In genomic region chr1:23802809-23803342, GRCh38 we compare ENCODE assay signal across 7 cellular contexts. TPM values are rescaled to one million over a fixed set of nuclear protein-coding genes. Genes with fewer than 3 reads are reported as not detected.
DNase-seq lines count a peak whose midpoint lies in the region; ATAC-seq and TF ChIP-seq lines count a peak whose summit lies in the region.
"Not testable (repeated sequence)": the region's sequence is repeated elsewhere in the genome, so short reads cannot be mapped to it uniquely, and the experiment has no call there.

No MANE protein-coding gene starts in this region.

- not testable (repeated sequence) for ATAC-seq in CD4-positive, CD25-positive, alpha-beta regulatory T cell (ENCODE audit: low read depth in 2 of 2); activated B cell treated with CpG ODN at 0.5 μM for 24 hours (ENCODE audit: low read depth); naive B cell (ENCODE audit: low read depth in 2 of 2)

- POLR2A ChIA-PET in RWPE1 (lab: Yijun Ruan, JAX; ENCODE audit: low non-redundant PET) (interaction anchor here (0.6 to 0.7 kb wide), 2 partner anchors 20 to 40 kb away, joined by 3 read pairs; no protein-coding TSS in a partner anchor), activated B cell treated with CpG ODN at 0.5 μM for 24 hours (lab: Charles Lee) (interaction anchor here (0.6 to 1.6 kb wide), 3 partner anchors 15 to 177 kb away, joined by 3 to 5 read pairs (median 4); partner anchors contain the start of gene SRSF10)

- H3K4me1 Mint-ChIP-seq in CD4-positive, CD25-positive, alpha-beta regulatory T cell, result peaks cover 0 to 21% (median 9%) of the 10 kb centered on the region in 4 donors
- H3K4me1 Mint-ChIP-seq in activated B cell treated with CpG ODN at 0.5 μM for 24 hours (peaks cover 21% of the 10 kb centered on the region), naive B cell (peaks cover 12 to 33% (median 22%) of the 10 kb centered on the region in 3 donors), nephron progenitor cell (peaks cover 17% of the 10 kb centered on the region)
- not testable (repeated sequence) for H3K4me1 Mint-ChIP-seq in activated naive CD8-positive, alpha-beta T cell (ENCODE audit: low read depth)
- peaks cover 19% of the 10 kb centered on the region for H3K4me1 Mint-ChIP-seq in stimulated activated naive CD8-positive, alpha-beta T cell treated with anti-CD3 and anti-CD28 coated beads, Interleukin-15, Interleukin-2, amounts not matched to agents 100 ng/mL and 50 ng/mL, for 24 hours (ENCODE audit: low read depth)

- H3K36me3 Mint-ChIP-seq in CD4-positive, CD25-positive, alpha-beta regulatory T cell, result peaks cover 32% of the 10 kb centered on the region
- H3K36me3 Mint-ChIP-seq in activated B cell treated with CpG ODN at 0.5 μM for 24 hours (ENCODE audit: low read depth) (peaks cover 27% of the 10 kb centered on the region), naive B cell (peaks cover 4 to 16% of the 10 kb centered on the region in 2 donors), nephron progenitor cell (ENCODE audit: low read depth) (peaks cover 26% of the 10 kb centered on the region)
- not testable (repeated sequence) for H3K36me3 Mint-ChIP-seq in activated naive CD8-positive, alpha-beta T cell; stimulated activated naive CD8-positive, alpha-beta T cell treated with anti-CD3 and anti-CD28 coated beads, Interleukin-15, Interleukin-2, amounts not matched to agents 100 ng/mL and 50 ng/mL, for 24 hours (ENCODE audit: low read depth)

- CTCF ChIA-PET in RWPE1 (lab: Yijun Ruan, JAX), result interaction anchor here (0.6 to 2.3 kb wide), 2 partner anchors 8 to 23 kb away, joined by 3 to 13 read pairs; partner anchors contain the start of gene HMGCL
- CTCF ChIA-PET in activated B cell treated with CpG ODN at 0.5 μM for 24 hours (lab: Charles Lee), result interaction anchor here (0.6 to 2.6 kb wide), 3 partner anchors 8 to 141 kb away, joined by 3 to 21 read pairs (median 3); no protein-coding TSS in a partner anchor

- H3K27ac ChIP-seq in CD4-positive, CD25-positive, alpha-beta regulatory T cell (ENCODE audit: insufficient read depth, low read length, poor library complexity, severe bottlenecking), result not testable (repeated sequence)
- H3K27ac ChIP-seq in RWPE1, result peak overlapping the region; percentile 98

- not testable (repeated sequence) for H3K4me3 ChIP-seq in CD4-positive, CD25-positive, alpha-beta regulatory T cell (ENCODE audit: low read depth, low read length)

- not testable (repeated sequence) for H3K36me3 ChIP-seq in CD4-positive, CD25-positive, alpha-beta regulatory T cell (ENCODE audit: control insufficient read depth, insufficient read depth, low read length)

- not testable (repeated sequence) for DNase-seq in CD4-positive, CD25-positive, alpha-beta regulatory T cell; RWPE1 (ENCODE audit: low spot score); activated B cell treated with CpG ODN at 0.5 μM for 24 hours; naive B cell; nephron progenitor cell

- peak overlapping the region in 3 of 4 donors; percentile 91 to 98 (median 91) for H3K4me3 Mint-ChIP-seq in CD4-positive, CD25-positive, alpha-beta regulatory T cell
- not testable (repeated sequence) for H3K4me3 Mint-ChIP-seq in activated B cell treated with CpG ODN at 0.5 μM for 24 hours
- H3K4me3 Mint-ChIP-seq in activated naive CD8-positive, alpha-beta T cell, result peak overlapping the region; percentile 98
- peak overlapping the region in 5 of 8 donors; percentile 24 to 84 (median 49) for H3K4me3 Mint-ChIP-seq in naive B cell
- peak overlapping the region; percentile 49 for H3K4me3 Mint-ChIP-seq in nephron progenitor cell
- H3K4me3 Mint-ChIP-seq in stimulated activated naive CD8-positive, alpha-beta T cell treated with anti-CD3 and anti-CD28 coated beads, Interleukin-15, Interleukin-2, amounts not matched to agents 100 ng/mL and 50 ng/mL, for 24 hours, result peak overlapping the region; percentile 2

- H3K27me3 ChIP-seq in CD4-positive, CD25-positive, alpha-beta regulatory T cell (ENCODE audit: control insufficient read depth, insufficient read depth, low read length), result not testable (repeated sequence)

- H3K27ac Mint-ChIP-seq in CD4-positive, CD25-positive, alpha-beta regulatory T cell, result peak overlapping the region in 2 of 3 donors; percentile 88 to 90
- H3K27ac Mint-ChIP-seq in activated B cell treated with CpG ODN at 0.5 μM for 24 hours (peak overlapping the region; percentile 24), naive B cell (peak overlapping the region in 3 of 6 donors; percentile 47 to 83 (median 65))
- peak overlapping the region; percentile 61 for H3K27ac Mint-ChIP-seq in activated naive CD8-positive, alpha-beta T cell
- H3K27ac Mint-ChIP-seq in nephron progenitor cell; stimulated activated naive CD8-positive, alpha-beta T cell treated with anti-CD3 and anti-CD28 coated beads, Interleukin-15, Interleukin-2, amounts not matched to agents 100 ng/mL and 50 ng/mL, for 24 hours: not testable (repeated sequence)

- H3K9me3 Mint-ChIP-seq in CD4-positive, CD25-positive, alpha-beta regulatory T cell; activated B cell treated with CpG ODN at 0.5 μM for 24 hours; activated naive CD8-positive, alpha-beta T cell (ENCODE audit: low read depth); naive B cell; nephron progenitor cell; stimulated activated naive CD8-positive, alpha-beta T cell treated with anti-CD3 and anti-CD28 coated beads, Interleukin-15, Interleukin-2, amounts not matched to agents 100 ng/mL and 50 ng/mL, for 24 hours: not testable (repeated sequence)

- not testable (repeated sequence) for TF ChIP-seq CTCF in RWPE1 (conservative IDR thresholded peaks at IDR 0.05; ENCODE audit: low read depth); activated B cell treated with CpG ODN at 0.5 μM for 24 hours (IDR thresholded peaks at IDR 0.05); nephron progenitor cell (IDR thresholded peaks at IDR 0.05)

- intact Hi-C loops in activated B cell treated with CpG ODN at 0.5 μM for 24 hours (cut with micrococcal nuclease), result not testable (repeated sequence)

- not testable (repeated sequence) for H3K9me3 ChIP-seq in CD4-positive, CD25-positive, alpha-beta regulatory T cell (ENCODE audit: control insufficient read depth in 2 of 2, low read length in 2 of 2)

- H3K4me1 ChIP-seq in CD4-positive, CD25-positive, alpha-beta regulatory T cell (ENCODE audit: control insufficient read depth, insufficient read depth, low read length, poor library complexity, severe bottlenecking), result peaks cover 20% of the 10 kb centered on the region

- H3K27me3 Mint-ChIP-seq in CD4-positive, CD25-positive, alpha-beta regulatory T cell; activated B cell treated with CpG ODN at 0.5 μM for 24 hours; activated naive CD8-positive, alpha-beta T cell; naive B cell; stimulated activated naive CD8-positive, alpha-beta T cell treated with anti-CD3 and anti-CD28 coated beads, Interleukin-15, Interleukin-2, amounts not matched to agents 100 ng/mL and 50 ng/mL, for 24 hours: not testable (repeated sequence)
- peaks cover 14% of the 10 kb centered on the region for H3K27me3 Mint-ChIP-seq in nephron progenitor cell (ENCODE audit: low read depth, poor library complexity)

RNA-seq across cellular contexts. Expression of gene GALE, which starts 2.3 kb away (rescaled TPM):
- 7.0 TPM for total RNA-seq in CD4-positive, CD25-positive, alpha-beta regulatory T cell
- polyA plus RNA-seq in CD4-positive, CD25-positive, alpha-beta regulatory T cell, result 10 to 100 TPM in 1 of 4 donors, 1 to 10 TPM in 3; 8.0 to 10.3 (median 9.8) TPM
- total RNA-seq in activated B cell treated with CpG ODN at 0.5 μM for 24 hours, result 15.9 and 16.4 TPM in 2 replicates
- polyA plus RNA-seq in naive B cell (ENCODE audit: low read depth in 6 of 6), result 1 to 10 TPM in 5 of 6 donors, not detected in 1; 3.8 to 7.9 (median 4.3) TPM

RNA-seq across cellular contexts. Expression of gene LYPLA2, which starts 11.9 kb away (rescaled TPM):
- total RNA-seq in CD4-positive, CD25-positive, alpha-beta regulatory T cell, result 50.4 TPM
- 100 to 1,000 TPM in 2 of 4 donors, 10 to 100 TPM in 2; 84.4 to 111 (median 100) TPM for polyA plus RNA-seq in CD4-positive, CD25-positive, alpha-beta regulatory T cell
- total RNA-seq in activated B cell treated with CpG ODN at 0.5 μM for 24 hours, result 75.8 and 81.6 TPM in 2 replicates
- polyA plus RNA-seq in naive B cell (ENCODE audit: low read depth in 6 of 6), result 10 to 100 TPM; 45.3 to 77.4 (median 67.3) TPM

RNA-seq across cellular contexts. Expression of gene HMGCL, which starts 22.4 kb away (rescaled TPM):
- 15.7 TPM for total RNA-seq in CD4-positive, CD25-positive, alpha-beta regulatory T cell
- 10 to 100 TPM; 36.3 to 40.5 (median 37.4) TPM for polyA plus RNA-seq in CD4-positive, CD25-positive, alpha-beta regulatory T cell
- 21.0 and 30.7 TPM in 2 replicates for total RNA-seq in activated B cell treated with CpG ODN at 0.5 μM for 24 hours
- 10 to 100 TPM; 16.0 to 42.2 (median 27.7) TPM for polyA plus RNA-seq in naive B cell (ENCODE audit: low read depth in 6 of 6)

RNA-seq across cellular contexts. Expression of gene PITHD1, which starts 24.7 kb away (rescaled TPM):
- total RNA-seq in CD4-positive, CD25-positive, alpha-beta regulatory T cell, result 85.8 TPM
- polyA plus RNA-seq in CD4-positive, CD25-positive, alpha-beta regulatory T cell, result 10 to 100 TPM; 72.6 to 98.9 (median 78.1) TPM
- total RNA-seq in activated B cell treated with CpG ODN at 0.5 μM for 24 hours, result 58.7 and 63.3 TPM in 2 replicates
- polyA plus RNA-seq in naive B cell (ENCODE audit: low read depth in 6 of 6), result 100 to 1,000 TPM in 2 of 6 donors, 10 to 100 TPM in 4; 64.4 to 110 (median 89.0) TPM

RNA-seq across cellular contexts. Expression of gene ELOA, which starts 59.6 kb away (rescaled TPM):
- total RNA-seq in CD4-positive, CD25-positive, alpha-beta regulatory T cell, result 42.0 TPM
- 10 to 100 TPM; 22.6 to 34.3 (median 29.0) TPM for polyA plus RNA-seq in CD4-positive, CD25-positive, alpha-beta regulatory T cell
- 70.2 and 72.6 TPM in 2 replicates for total RNA-seq in activated B cell treated with CpG ODN at 0.5 μM for 24 hours
- 10 to 100 TPM; 15.5 to 74.6 (median 46.1) TPM for polyA plus RNA-seq in naive B cell (ENCODE audit: low read depth in 6 of 6)
